7 cellular contexts compared by ENCODE assay signal in the genomic region with DNA sequence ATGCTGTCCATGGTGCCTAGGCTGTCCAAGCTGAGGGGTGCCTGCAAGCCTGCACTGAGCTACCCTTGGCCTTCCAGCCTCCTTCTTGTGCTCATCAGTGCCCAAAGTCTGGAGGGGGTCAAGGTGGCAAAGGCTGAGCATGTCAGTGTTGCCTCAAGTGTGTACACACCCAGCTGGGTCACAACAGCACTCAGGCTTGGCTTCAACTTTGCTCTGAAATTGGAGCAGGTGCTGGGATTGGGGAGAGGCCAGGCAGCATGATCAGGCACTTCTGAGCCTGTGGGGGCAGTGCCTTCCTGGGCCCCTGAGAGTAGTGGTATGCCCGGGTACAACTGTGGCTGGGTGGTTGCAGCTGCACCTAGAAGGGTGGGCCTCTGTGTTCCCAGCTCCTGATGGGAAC. TPM values are rescaled to one million over a fixed set of nuclear protein-coding genes. Genes with fewer than 3 reads are reported as not detected.
"Had no signal": no experiment of that assay in that cellular context is flagged by ENCODE, and none has a peak within 500 bp of the region (broad histone marks: within the 10 kb centered on the region; RNA-seq: fewer than 3 reads in every experiment).

No MANE protein-coding gene starts in this region.

- H3K4me3 ChIP-seq: K562 had no signal

- H3K27ac ChIP-seq: HL-60 had no signal

- H3K27ac Mint-ChIP-seq: IgD-negative memory B cell had no signal

- H3K27me3 Mint-ChIP-seq: IgD-negative memory B cell had no signal

- DNase-seq: IMR-90 had no signal

- H3K36me3 Mint-ChIP-seq: IgD-negative memory B cell had no signal

- H3K9me3 Mint-ChIP-seq: IgD-negative memory B cell had no signal

- H3K4me1 Mint-ChIP-seq: IgD-negative memory B cell had no signal

- ATAC-seq: HepG2, K562 had no signal

- H3K4me3 Mint-ChIP-seq: IgD-negative memory B cell had no signal

RNA-seq across cellular contexts. Expression of a gene that starts 17.7 kb away (rescaled TPM):
- total RNA-seq: HepG2, HT-29, HT1080, IMR-90, K562 had no signal
- polyA plus RNA-seq: HepG2, IgD-negative memory B cell, IMR-90, K562 had no signal

RNA-seq across cellular contexts. Expression of a gene that starts 18.7 kb away (rescaled TPM):
- total RNA-seq: HT-29, HT1080, IMR-90, K562 had no signal
- polyA plus RNA-seq: IgD-negative memory B cell, IMR-90, K562 had no signal
